8 cellular contexts compared by ENCODE assay signal in genomic region chr1:14113841-14114567, GRCh38.
DNase-seq lines count a peak whose midpoint lies in the region; ATAC-seq and TF ChIP-seq lines count a peak whose summit lies in the region.

No MANE protein-coding gene starts in this region.

- H3K4me3 ChIP-seq in lower lobe of right lung (no peak overlapping the region), stomach (no peak overlapping the region)

- peak; percentile 56 for TF ChIP-seq CTCF in chondrocyte (IDR thresholded peaks at IDR 0.05)
- peak; percentile 60 for TF ChIP-seq CTCF in lower lobe of right lung (IDR thresholded peaks at IDR 0.05)
- peak in 1 of 7 experiments; percentile 24 for TF ChIP-seq CTCF in stomach (IDR thresholded peaks at IDR 0.05)

- H3K9me3 ChIP-seq in lower lobe of right lung (no peaks in the 10 kb centered on the region), stomach (no peaks in the 10 kb centered on the region)

- no peak for TF ChIP-seq POLR2A in stomach (IDR thresholded peaks at IDR 0.05)

- no peaks in the 10 kb centered on the region for H3K27me3 ChIP-seq in lower lobe of right lung (ENCODE audit: low read depth)
- no peaks in the 10 kb centered on the region for H3K27me3 ChIP-seq in stomach

- no peaks in the 10 kb centered on the region for H3K36me3 Mint-ChIP-seq in activated CD4-positive, alpha-beta T cell treated with anti-CD3 and anti-CD28 coated beads, Interleukin-2, amount 10 ng/mL, durations not matched to agents 24 days and 14 days (ENCODE audit: low read depth)
- no peaks in the 10 kb centered on the region for H3K36me3 Mint-ChIP-seq in chondrocyte (ENCODE audit: low read depth)

- no peak overlapping the region for H3K27ac Mint-ChIP-seq in activated CD4-positive, alpha-beta T cell treated with anti-CD3 and anti-CD28 coated beads, Interleukin-2, amount 10 ng/mL, durations not matched to agents 24 days and 14 days
- no peak overlapping the region for H3K27ac Mint-ChIP-seq in chondrocyte (ENCODE audit: unreplicated experiment)

- 48 to 62% (median 51%) methylated on average over 13 to 15 of the region's 15 CpGs for WGBS in stomach, 5 donors

- H3K27ac ChIP-seq in lower lobe of right lung (no peak overlapping the region), stomach (no peak overlapping the region)

- ATAC-seq in lower lobe of right lung (peak; percentile 69 to 77), HG02970 (IDR thresholded peaks at IDR 0.05; ENCODE audit: low FRiP score, unreplicated experiment) (no peak)

- peak; percentile 57 for DNase-seq in activated CD4-positive, alpha-beta T cell treated with anti-CD3 and anti-CD28 coated beads, Interleukin-2, amount 10 ng/mL, durations not matched to agents 24 days and 14 days
- DNase-seq in activated CD4-positive, alpha-beta T cell treated with anti-CD3 and anti-CD28 coated beads, Interleukin-2, amount 50 U/mL, for 4 hours, result no peak
- peak; percentile 72 for DNase-seq in NCI-H345 (lab: John Stamatoyannopoulos, UW)
- DNase-seq in chondrocyte (ENCODE audit: low spot score), result no peak
- DNase-seq in lower lobe of right lung, result peak; percentile 46
- DNase-seq in stomach, result no peak
- DNase-seq in GOT3 (lab: John Stamatoyannopoulos, UW), result no peak

- no peak overlapping the region for H3K4me3 Mint-ChIP-seq in activated CD4-positive, alpha-beta T cell treated with anti-CD3 and anti-CD28 coated beads, Interleukin-2, amount 10 ng/mL, durations not matched to agents 24 days and 14 days
- H3K4me3 Mint-ChIP-seq in chondrocyte (ENCODE audit: unreplicated experiment), result no peak overlapping the region

- H3K4me1 ChIP-seq in lower lobe of right lung, result no peaks in the 10 kb centered on the region
- H3K4me1 ChIP-seq in stomach, result no peaks in the 10 kb centered on the region

- no peak for TF ChIP-seq EP300 in stomach (IDR thresholded peaks at IDR 0.05)

- H3K36me3 ChIP-seq in lower lobe of right lung, result no peaks in the 10 kb centered on the region
- H3K36me3 ChIP-seq in stomach, result no peaks in the 10 kb centered on the region

- no peaks in the 10 kb centered on the region for H3K27me3 Mint-ChIP-seq in activated CD4-positive, alpha-beta T cell treated with anti-CD3 and anti-CD28 coated beads, Interleukin-2, amount 10 ng/mL, durations not matched to agents 24 days and 14 days
- H3K27me3 Mint-ChIP-seq in chondrocyte (ENCODE audit: low read depth), result no peaks in the 10 kb centered on the region

- H3K4me1 Mint-ChIP-seq in activated CD4-positive, alpha-beta T cell treated with anti-CD3 and anti-CD28 coated beads, Interleukin-2, amount 10 ng/mL, durations not matched to agents 24 days and 14 days, result peaks cover 2% of the 10 kb centered on the region
- no peaks in the 10 kb centered on the region for H3K4me1 Mint-ChIP-seq in chondrocyte (ENCODE audit: low read depth)

- no peaks in the 10 kb centered on the region for H3K9me3 Mint-ChIP-seq in activated CD4-positive, alpha-beta T cell treated with anti-CD3 and anti-CD28 coated beads, Interleukin-2, amount 10 ng/mL, durations not matched to agents 24 days and 14 days
- H3K9me3 Mint-ChIP-seq in chondrocyte (ENCODE audit: low read depth), result peaks cover 3% of the 10 kb centered on the region

- intact Hi-C loops in activated CD4-positive, alpha-beta T cell treated with anti-CD3 and anti-CD28 coated beads, Interleukin-2, amount 10 ng/mL, durations not matched to agents 24 days and 14 days (cut with micrococcal nuclease), result no loop called here
- intact Hi-C loops in lower lobe of right lung (cut with DNase I) (no loop called here), stomach (cut with DNase I; ENCODE audit: low total_unique reads) (no loop called here)

Comparison
In these comparisons a context has a peak if more than half of its experiments do, and no peak if none do; other contexts are left out.
1. DNase-seq: peak in activated CD4-positive, alpha-beta T cell treated with anti-CD3 and anti-CD28 coated beads, Interleukin-2, amount 10 ng/mL, durations not matched to agents 24 days and 14 days (single experiment), NCI-H345 (single experiment) and lower lobe of right lung (single experiment); none in activated CD4-positive, alpha-beta T cell treated with anti-CD3 and anti-CD28 coated beads, Interleukin-2, amount 50 U/mL, for 4 hours (0 of 2), chondrocyte (single experiment), stomach (single experiment) and GOT3 (single experiment).